In the genomic region with DNA sequence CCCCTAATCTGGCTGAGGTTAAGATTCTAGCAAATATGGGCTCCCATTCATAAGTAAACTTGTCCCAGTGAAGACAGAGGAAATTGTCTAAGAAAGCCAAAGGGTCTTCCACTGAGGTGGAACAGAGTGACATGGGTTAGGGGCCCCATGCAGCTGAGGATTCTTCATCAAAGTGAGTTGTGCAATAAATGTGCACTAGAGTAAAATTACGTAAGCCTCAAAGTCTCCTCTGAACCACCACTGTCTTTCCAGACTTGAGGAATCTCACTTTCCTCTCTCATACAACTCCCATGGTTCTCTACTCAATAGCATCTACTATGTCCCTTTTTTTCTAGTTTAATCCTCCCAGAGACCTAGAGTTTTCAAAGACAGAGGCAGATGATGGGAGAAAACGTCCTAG, we compare ENCODE assay signal across 16 cellular contexts.
DNase-seq lines count a peak whose midpoint lies in the region; TF ChIP-seq lines count a peak whose summit lies in the region.
"Had no signal": no experiment of that assay in that cellular context is flagged by ENCODE, and none has a peak within 500 bp of the region (broad histone marks: within the 10 kb centered on the region; RNA-seq: fewer than 3 reads in every experiment).

No MANE protein-coding gene starts in this region.

- no peak overlapping the region for H3K4me3 ChIP-seq in mesenchymal stem cell (ENCODE audit: insufficient read depth in 1 of 2, low read depth in 1 of 2, low read length in 2 of 2)
- H3K4me3 ChIP-seq in skeletal muscle cell (ENCODE audit: low read depth, low read length): no peak overlapping the region
- no peak overlapping the region for H3K4me3 ChIP-seq in colonic mucosa

- no peak overlapping the region for H2BK120ac ChIP-seq in mesenchymal stem cell (ENCODE audit: low read depth, low read length)

- H3K4ac ChIP-seq in mesenchymal stem cell (ENCODE audit: low read depth in 1 of 2, low read length in 2 of 2): no peak overlapping the region

- H4K91ac ChIP-seq in mesenchymal stem cell (ENCODE audit: low read length): no peak overlapping the region

- H3K27me3 Mint-ChIP-seq in Calu3 (ENCODE audit: unreplicated experiment): peaks cover under 1% of the 10 kb centered on the region
- H3K27me3 Mint-ChIP-seq: B cell had no signal

- H3K4me2 ChIP-seq in mesenchymal stem cell (ENCODE audit: low read length, poor library complexity, severe bottlenecking): no peak overlapping the region

- intact Hi-C loops in colonic mucosa (cut with DNase I) (no loop called here), Calu3 (cut with micrococcal nuclease; ENCODE audit: unreplicated experiment) (no loop called here)

- CTCF ChIA-PET in Calu3 (lab: Charles Lee): no interaction called here

- no peak overlapping the region for H2BK12ac ChIP-seq in mesenchymal stem cell (ENCODE audit: low read length in 2 of 2)

- H2AK5ac ChIP-seq in mesenchymal stem cell (ENCODE audit: low read length, severe bottlenecking): no peak overlapping the region

- H3K18ac ChIP-seq in mesenchymal stem cell (ENCODE audit: low read depth in 1 of 2, low read length in 2 of 2): no peak overlapping the region

- no peaks in the 10 kb centered on the region for H3K79me1 ChIP-seq in mesenchymal stem cell (replicated peaks; ENCODE audit: low read length, poor library complexity, severe bottlenecking)

- H3K4me3 Mint-ChIP-seq in Calu3 (ENCODE audit: low read depth, unreplicated experiment): no peak overlapping the region
- H3K4me3 Mint-ChIP-seq: B cell; CD4-positive, alpha-beta T cell; H9 had no signal

- no peak overlapping the region for H2BK5ac ChIP-seq in mesenchymal stem cell (ENCODE audit: low read depth, low read length, poor library complexity, severe bottlenecking)

- H3K14ac ChIP-seq in mesenchymal stem cell (ENCODE audit: low read length in 2 of 2): no peak overlapping the region

- DNase-seq in EH (ENCODE audit: low read depth): peak; percentile 7
- DNase-seq in amniotic epithelial cell (ENCODE audit: low read depth): peak; percentile 6
- DNase-seq in mesenchymal stem cell: peak; percentile 3
- DNase-seq in skeletal muscle cell (ENCODE audit: low read depth): peak; percentile 8
- DNase-seq in colonic mucosa: no peak
- no peak for DNase-seq in Calu3
- DNase-seq in NCI-H1436 (lab: John Stamatoyannopoulos, UW): no peak
- no peak for DNase-seq in activated naive CD4-positive, alpha-beta T cell (lab: John Stamatoyannopoulos, UW)
- DNase-seq: ACHN; C1 segment of cervical spinal cord; CD4-positive, alpha-beta T cell; DMS79; GDM1; GOT3; H9 had no signal

- H3K4me1 Mint-ChIP-seq in Calu3 (ENCODE audit: low read depth, unreplicated experiment): peaks cover 24% of the 10 kb centered on the region
- H3K4me1 Mint-ChIP-seq: B cell had no signal

- H3K9me3 Mint-ChIP-seq in Calu3 (ENCODE audit: low read depth, unreplicated experiment): peaks cover 4% of the 10 kb centered on the region
- H3K9me3 Mint-ChIP-seq: CD4-positive, alpha-beta T cell; H9 had no signal

- no peak overlapping the region for H2AFZ ChIP-seq in mesenchymal stem cell (ENCODE audit: low read depth, low read length)

- H4K8ac ChIP-seq in mesenchymal stem cell (ENCODE audit: low read length): no peak overlapping the region

- no peaks in the 10 kb centered on the region for H3K36me3 ChIP-seq in mesenchymal stem cell (ENCODE audit: control insufficient read depth in 1 of 2, insufficient read depth in 2 of 2, low read depth in 1 of 2, low read length in 2 of 2)
- H3K36me3 ChIP-seq in colonic mucosa: no peaks in the 10 kb centered on the region

- H3K27me3 ChIP-seq in mesenchymal stem cell (ENCODE audit: control insufficient read depth in 1 of 2, insufficient read depth in 1 of 2, low read length in 2 of 2) (no peaks in the 10 kb centered on the region), colonic mucosa (no peaks in the 10 kb centered on the region)

- whole genome bisulfite sequencing in mesenchymal stem cell: 81% methylated on average over 2 of the region's 2 CpGs

- H2BK15ac ChIP-seq in mesenchymal stem cell (ENCODE audit: low read depth, poor library complexity, severe bottlenecking): no peak overlapping the region

- no peaks in the 10 kb centered on the region for H3K36me3 Mint-ChIP-seq in Calu3 (ENCODE audit: insufficient read depth, unreplicated experiment)

- no peak overlapping the region for H3K23ac ChIP-seq in mesenchymal stem cell (ENCODE audit: low read length in 2 of 2)

- TF ChIP-seq CTCF in colonic mucosa (IDR thresholded peaks at IDR 0.05) (no peak), Calu3 (IDR thresholded peaks at IDR 0.05; ENCODE audit: unreplicated experiment) (no peak)

- no peak overlapping the region for H3K9ac ChIP-seq in mesenchymal stem cell (ENCODE audit: low read length)
- H3K9ac ChIP-seq in colonic mucosa (ENCODE audit: low read depth in 2 of 2, low read length in 2 of 2): no peak overlapping the region

- no TSS peak for BruUV-seq in Calu3 (replicated peaks; lab: Mats Ljungman, UMichigan)

- H3K27ac ChIP-seq in mesenchymal stem cell (ENCODE audit: low read length, poor library complexity, severe bottlenecking) (no peak overlapping the region), colonic mucosa (no peak overlapping the region)

- no peak overlapping the region for H3K27ac Mint-ChIP-seq in Calu3 (ENCODE audit: unreplicated experiment)
- H3K27ac Mint-ChIP-seq: B cell; CD4-positive, alpha-beta T cell; H9 had no signal

- H3K4me1 ChIP-seq in mesenchymal stem cell (ENCODE audit: control insufficient read depth, insufficient read depth, low read depth, low read length) (peaks cover 2% of the 10 kb centered on the region), colonic mucosa (no peaks in the 10 kb centered on the region)

- H3K9me3 ChIP-seq in mesenchymal stem cell (ENCODE audit: control insufficient read depth, low read length) (peaks cover 5% of the 10 kb centered on the region), colonic mucosa (no peaks in the 10 kb centered on the region)

Comparison
In these comparisons a context has a peak if more than half of its experiments do, and no peak if none do; other contexts are left out.
1. DNase-seq: peak in EH (single experiment), amniotic epithelial cell (single experiment), mesenchymal stem cell (single experiment) and skeletal muscle cell (single experiment); none in colonic mucosa (single experiment), Calu3 (single experiment), NCI-H1436 (single experiment) and activated naive CD4-positive, alpha-beta T cell (0 of 4).